1 cellular context compared by ENCODE assay signal in the genomic region with DNA sequence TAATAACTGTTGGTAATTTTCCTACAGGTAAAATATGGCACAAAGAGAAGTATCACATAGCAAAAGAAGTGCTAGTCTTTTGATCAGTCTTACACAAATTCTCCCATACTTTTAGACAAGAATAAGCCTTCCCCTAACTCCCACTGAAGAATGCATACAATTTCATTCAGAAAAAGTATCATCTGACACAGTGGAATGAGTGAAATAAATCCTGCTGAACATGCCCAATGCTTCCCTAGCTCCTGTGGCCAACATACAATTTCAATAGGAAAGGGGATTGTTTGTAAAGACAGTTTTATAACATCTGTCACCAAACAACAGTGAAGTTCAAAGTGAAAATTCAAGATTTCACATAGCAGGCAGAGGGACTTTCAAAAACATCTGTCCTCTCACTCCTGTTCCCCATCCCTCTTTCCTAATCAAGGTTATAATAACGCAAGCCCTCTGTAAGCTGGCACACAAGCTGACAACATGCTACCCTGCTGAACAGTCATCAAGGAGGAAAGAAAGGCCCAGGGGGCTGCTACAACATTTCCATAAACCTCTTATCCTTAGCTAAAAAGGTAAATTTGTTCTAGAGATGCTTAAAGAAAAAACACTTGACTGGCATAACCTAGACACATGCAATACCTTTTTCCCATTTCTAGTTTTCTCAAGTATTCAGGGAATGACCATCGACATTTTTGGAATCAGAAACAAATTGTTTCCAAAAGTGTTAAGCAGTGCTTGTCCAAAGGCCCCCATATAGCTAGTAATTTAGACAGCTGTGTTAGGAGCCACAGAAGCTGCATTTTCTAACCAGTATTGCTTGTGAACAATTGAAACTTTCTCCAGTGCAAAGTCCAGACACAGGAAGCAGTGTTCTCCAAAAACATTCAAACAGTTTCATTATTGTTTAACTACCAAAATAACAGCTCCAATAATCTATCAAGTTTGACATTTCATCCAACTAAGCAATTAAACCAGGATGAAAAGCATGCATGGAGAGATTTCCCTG.
TF ChIP-seq lines count a peak whose summit lies in the region.

No MANE protein-coding gene starts in this region.

TF ChIP-seq in GM23338, 12 proteins besides CTCF, POLR2A, EP300 and RAD21:
- TF ChIP-seq, protein P1, sequence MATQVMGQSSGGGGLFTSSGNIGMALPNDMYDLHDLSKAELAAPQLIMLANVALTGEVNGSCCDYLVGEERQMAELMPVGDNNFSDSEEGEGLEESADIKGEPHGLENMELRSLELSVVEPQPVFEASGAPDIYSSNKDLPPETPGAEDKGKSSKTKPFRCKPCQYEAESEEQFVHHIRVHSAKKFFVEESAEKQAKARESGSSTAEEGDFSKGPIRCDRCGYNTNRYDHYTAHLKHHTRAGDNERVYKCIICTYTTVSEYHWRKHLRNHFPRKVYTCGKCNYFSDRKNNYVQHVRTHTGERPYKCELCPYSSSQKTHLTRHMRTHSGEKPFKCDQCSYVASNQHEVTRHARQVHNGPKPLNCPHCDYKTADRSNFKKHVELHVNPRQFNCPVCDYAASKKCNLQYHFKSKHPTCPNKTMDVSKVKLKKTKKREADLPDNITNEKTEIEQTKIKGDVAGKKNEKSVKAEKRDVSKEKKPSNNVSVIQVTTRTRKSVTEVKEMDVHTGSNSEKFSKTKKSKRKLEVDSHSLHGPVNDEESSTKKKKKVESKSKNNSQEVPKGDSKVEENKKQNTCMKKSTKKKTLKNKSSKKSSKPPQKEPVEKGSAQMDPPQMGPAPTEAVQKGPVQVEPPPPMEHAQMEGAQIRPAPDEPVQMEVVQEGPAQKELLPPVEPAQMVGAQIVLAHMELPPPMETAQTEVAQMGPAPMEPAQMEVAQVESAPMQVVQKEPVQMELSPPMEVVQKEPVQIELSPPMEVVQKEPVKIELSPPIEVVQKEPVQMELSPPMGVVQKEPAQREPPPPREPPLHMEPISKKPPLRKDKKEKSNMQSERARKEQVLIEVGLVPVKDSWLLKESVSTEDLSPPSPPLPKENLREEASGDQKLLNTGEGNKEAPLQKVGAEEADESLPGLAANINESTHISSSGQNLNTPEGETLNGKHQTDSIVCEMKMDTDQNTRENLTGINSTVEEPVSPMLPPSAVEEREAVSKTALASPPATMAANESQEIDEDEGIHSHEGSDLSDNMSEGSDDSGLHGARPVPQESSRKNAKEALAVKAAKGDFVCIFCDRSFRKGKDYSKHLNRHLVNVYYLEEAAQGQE (IDR thresholded peaks at IDR 0.05; ENCODE audit: unreplicated experiment), result no peak
- TF ChIP-seq STAT1 (IDR thresholded peaks at IDR 0.05; ENCODE audit: unreplicated experiment) (no peak), EZH2phosphoT487 (IDR thresholded peaks at IDR 0.05; ENCODE audit: unreplicated experiment) (no peak), ZNF114 (CRISPR knock-in tag; IDR thresholded peaks at IDR 0.05) (no peak), NANOG (IDR thresholded peaks at IDR 0.05; ENCODE audit: borderline replicate concordance) (no peak), ZNF331 (CRISPR knock-in tag; IDR thresholded peaks at IDR 0.05; ENCODE audit: low read depth) (no peak), CREB1 (CRISPR knock-in tag; IDR thresholded peaks at IDR 0.05; ENCODE audit: low read depth) (no peak), JUNB (IDR thresholded peaks at IDR 0.05; ENCODE audit: unreplicated experiment) (no peak), POLR2AphosphoS5 (IDR thresholded peaks at IDR 0.05; ENCODE audit: low read depth) (no peak), EZH2 (IDR thresholded peaks at IDR 0.05; ENCODE audit: low read depth, unreplicated experiment) (no peak)
- TF ChIP-seq, protein P2, sequence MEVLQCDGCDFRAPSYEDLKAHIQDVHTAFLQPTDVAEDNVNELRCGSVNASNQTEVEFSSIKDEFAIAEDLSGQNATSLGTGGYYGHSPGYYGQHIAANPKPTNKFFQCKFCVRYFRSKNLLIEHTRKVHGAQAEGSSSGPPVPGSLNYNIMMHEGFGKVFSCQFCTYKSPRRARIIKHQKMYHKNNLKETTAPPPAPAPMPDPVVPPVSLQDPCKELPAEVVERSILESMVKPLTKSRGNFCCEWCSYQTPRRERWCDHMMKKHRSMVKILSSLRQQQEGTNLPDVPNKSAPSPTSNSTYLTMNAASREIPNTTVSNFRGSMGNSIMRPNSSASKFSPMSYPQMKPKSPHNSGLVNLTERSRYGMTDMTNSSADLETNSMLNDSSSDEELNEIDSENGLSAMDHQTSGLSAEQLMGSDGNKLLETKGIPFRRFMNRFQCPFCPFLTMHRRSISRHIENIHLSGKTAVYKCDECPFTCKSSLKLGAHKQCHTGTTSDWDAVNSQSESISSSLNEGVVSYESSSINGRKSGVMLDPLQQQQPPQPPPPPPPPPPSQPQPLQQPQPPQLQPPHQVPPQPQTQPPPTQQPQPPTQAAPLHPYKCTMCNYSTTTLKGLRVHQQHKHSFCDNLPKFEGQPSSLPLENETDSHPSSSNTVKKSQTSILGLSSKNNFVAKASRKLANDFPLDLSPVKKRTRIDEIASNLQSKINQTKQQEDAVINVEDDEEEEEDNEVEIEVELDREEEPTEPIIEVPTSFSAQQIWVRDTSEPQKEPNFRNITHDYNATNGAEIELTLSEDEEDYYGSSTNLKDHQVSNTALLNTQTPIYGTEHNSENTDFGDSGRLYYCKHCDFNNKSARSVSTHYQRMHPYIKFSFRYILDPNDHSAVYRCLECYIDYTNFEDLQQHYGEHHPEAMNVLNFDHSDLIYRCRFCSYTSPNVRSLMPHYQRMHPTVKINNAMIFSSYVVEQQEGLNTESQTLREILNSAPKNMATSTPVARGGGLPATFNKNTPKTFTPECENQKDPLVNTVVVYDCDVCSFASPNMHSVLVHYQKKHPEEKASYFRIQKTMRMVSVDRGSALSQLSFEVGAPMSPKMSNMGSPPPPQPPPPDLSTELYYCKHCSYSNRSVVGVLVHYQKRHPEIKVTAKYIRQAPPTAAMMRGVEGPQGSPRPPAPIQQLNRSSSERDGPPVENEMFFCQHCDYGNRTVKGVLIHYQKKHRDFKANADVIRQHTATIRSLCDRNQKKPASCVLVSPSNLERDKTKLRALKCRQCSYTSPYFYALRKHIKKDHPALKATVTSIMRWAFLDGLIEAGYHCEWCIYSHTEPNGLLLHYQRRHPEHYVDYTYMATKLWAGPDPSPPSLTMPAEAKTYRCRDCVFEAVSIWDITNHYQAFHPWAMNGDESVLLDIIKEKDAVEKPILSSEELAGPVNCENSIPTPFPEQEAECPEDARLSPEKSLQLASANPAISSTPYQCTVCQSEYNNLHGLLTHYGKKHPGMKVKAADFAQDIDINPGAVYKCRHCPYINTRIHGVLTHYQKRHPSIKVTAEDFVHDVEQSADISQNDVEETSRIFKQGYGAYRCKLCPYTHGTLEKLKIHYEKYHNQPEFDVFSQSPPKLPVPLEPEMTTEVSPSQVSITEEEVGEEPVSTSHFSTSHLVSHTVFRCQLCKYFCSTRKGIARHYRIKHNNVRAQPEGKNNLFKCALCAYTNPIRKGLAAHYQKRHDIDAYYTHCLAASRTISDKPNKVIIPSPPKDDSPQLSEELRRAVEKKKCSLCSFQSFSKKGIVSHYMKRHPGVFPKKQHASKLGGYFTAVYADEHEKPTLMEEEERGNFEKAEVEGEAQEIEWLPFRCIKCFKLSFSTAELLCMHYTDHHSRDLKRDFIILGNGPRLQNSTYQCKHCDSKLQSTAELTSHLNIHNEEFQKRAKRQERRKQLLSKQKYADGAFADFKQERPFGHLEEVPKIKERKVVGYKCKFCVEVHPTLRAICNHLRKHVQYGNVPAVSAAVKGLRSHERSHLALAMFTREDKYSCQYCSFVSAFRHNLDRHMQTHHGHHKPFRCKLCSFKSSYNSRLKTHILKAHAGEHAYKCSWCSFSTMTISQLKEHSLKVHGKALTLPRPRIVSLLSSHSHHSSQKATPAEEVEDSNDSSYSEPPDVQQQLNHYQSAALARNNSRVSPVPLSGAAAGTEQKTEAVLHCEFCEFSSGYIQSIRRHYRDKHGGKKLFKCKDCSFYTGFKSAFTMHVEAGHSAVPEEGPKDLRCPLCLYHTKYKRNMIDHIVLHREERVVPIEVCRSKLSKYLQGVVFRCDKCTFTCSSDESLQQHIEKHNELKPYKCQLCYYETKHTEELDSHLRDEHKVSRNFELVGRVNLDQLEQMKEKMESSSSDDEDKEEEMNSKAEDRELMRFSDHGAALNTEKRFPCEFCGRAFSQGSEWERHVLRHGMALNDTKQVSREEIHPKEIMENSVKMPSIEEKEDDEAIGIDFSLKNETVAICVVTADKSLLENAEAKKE (CRISPR knock-in tag; IDR thresholded peaks at IDR 0.05), result no peak
- TF ChIP-seq, protein P3, sequence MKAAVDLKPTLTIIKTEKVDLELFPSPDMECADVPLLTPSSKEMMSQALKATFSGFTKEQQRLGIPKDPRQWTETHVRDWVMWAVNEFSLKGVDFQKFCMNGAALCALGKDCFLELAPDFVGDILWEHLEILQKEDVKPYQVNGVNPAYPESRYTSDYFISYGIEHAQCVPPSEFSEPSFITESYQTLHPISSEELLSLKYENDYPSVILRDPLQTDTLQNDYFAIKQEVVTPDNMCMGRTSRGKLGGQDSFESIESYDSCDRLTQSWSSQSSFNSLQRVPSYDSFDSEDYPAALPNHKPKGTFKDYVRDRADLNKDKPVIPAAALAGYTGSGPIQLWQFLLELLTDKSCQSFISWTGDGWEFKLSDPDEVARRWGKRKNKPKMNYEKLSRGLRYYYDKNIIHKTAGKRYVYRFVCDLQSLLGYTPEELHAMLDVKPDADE (IDR thresholded peaks at IDR 0.05), result no peak
